Comparison of ENCODE assay signal across 22 cellular contexts in genomic region chr7:132415259-132415658, GRCh38.
"Had no signal": no experiment of that assay in that cellular context is flagged by ENCODE, and none has a peak within 500 bp of the region (broad histone marks: within the 10 kb centered on the region; RNA-seq: fewer than 3 reads in every experiment).

No MANE protein-coding gene starts in this region.

- H3K27ac Mint-ChIP-seq: memory B cell, naive B cell had no signal

- H3K4me3 Mint-ChIP-seq: memory B cell had no signal

- DNase-seq: colonic mucosa; cortex of kidney; dermis blood vessel endothelial cell; dorsolateral prefrontal cortex; effector CD4-positive, alpha-beta T cell; effector memory CD4-positive, alpha-beta T cell; foreskin keratinocyte; glutamatergic neuron; head of caudate nucleus; heart right ventricle; hippocampal formation; left cardiac atrium; left lung; left ventricle myocardium superior; mammary epithelial cell; mesendoderm; midbrain; naive B cell had no signal

- H3K27me3 ChIP-seq: colonic mucosa, esophagus muscularis mucosa, foreskin keratinocyte, heart right ventricle had no signal

- H3K4me1 ChIP-seq: colonic mucosa, foreskin keratinocyte, left lung had no signal

- H3K36me3 Mint-ChIP-seq: memory B cell, naive B cell had no signal

- H3K9me3 ChIP-seq: colonic mucosa, esophagus muscularis mucosa, gastroesophageal sphincter, heart right ventricle, left lung had no signal

- H3K4me1 Mint-ChIP-seq: memory B cell, naive B cell had no signal

- H3K4me3 ChIP-seq: colonic mucosa, dorsolateral prefrontal cortex, esophagus muscularis mucosa, gastroesophageal sphincter, heart right ventricle, left lung, lung had no signal

- H3K27ac ChIP-seq: colonic mucosa, dorsolateral prefrontal cortex, esophagus muscularis mucosa, foreskin keratinocyte, gastroesophageal sphincter, heart right ventricle, left lung had no signal

- H3K36me3 ChIP-seq: colonic mucosa, esophagus muscularis mucosa, gastroesophageal sphincter, heart right ventricle, left lung had no signal

- ATAC-seq: foreskin keratinocyte, gastroesophageal sphincter, heart right ventricle, left cardiac atrium, left lung, left ventricle myocardium superior had no signal
